ENCODE assay signal across 1 cellular context in the genomic region with DNA sequence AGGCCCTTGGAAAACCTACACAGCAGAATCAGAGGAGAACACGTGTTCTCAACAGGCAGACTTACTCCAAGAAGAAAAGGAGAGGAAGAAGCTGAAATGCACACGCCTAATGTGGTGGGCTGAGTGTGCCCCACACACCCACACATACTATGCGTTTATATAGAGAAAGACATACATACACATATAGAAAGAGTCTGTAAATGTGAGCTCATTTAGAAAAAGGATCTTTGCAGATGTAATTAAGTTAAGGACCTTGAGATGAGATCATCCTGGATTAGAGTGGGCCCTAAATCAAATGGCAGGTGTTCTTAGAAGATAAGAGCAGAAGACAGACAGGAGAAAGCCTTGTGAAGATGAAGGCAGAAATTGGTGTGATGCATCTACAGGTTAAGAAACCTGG.
TF ChIP-seq lines count a peak whose summit lies in the region.

No MANE protein-coding gene starts in this region.

TF ChIP-seq in K562, 482 proteins besides CTCF, POLR2A, EP300 and RAD21 (continued from another document and continues in another):
- TF ChIP-seq, protein P1, sequence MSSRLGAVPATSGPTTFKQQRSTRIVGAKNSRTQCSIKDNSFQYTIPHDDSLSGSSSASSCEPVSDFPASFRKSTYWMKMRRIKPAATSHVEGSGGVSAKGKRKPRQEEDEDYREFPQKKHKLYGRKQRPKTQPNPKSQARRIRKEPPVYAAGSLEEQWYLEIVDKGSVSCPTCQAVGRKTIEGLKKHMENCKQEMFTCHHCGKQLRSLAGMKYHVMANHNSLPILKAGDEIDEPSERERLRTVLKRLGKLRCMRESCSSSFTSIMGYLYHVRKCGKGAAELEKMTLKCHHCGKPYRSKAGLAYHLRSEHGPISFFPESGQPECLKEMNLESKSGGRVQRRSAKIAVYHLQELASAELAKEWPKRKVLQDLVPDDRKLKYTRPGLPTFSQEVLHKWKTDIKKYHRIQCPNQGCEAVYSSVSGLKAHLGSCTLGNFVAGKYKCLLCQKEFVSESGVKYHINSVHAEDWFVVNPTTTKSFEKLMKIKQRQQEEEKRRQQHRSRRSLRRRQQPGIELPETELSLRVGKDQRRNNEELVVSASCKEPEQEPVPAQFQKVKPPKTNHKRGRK (tag; IDR thresholded peaks at IDR 0.05): no peak
- TF ChIP-seq MCM7 (IDR thresholded peaks at IDR 0.05): no peak
- TF ChIP-seq TARDBP (IDR thresholded peaks at IDR 0.05): no peak
- no peak for TF ChIP-seq MXI1 (IDR thresholded peaks at IDR 0.05; ENCODE audit: low read depth, low read length)
- no peak for TF ChIP-seq STAG1 (CRISPR knock-in tag; IDR thresholded peaks at IDR 0.05; ENCODE audit: borderline replicate concordance)
- TF ChIP-seq, protein P2, sequence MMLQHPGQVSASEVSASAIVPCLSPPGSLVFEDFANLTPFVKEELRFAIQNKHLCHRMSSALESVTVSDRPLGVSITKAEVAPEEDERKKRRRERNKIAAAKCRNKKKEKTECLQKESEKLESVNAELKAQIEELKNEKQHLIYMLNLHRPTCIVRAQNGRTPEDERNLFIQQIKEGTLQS (IDR thresholded peaks at IDR 0.05): peak; percentile 85; the same call in 1 of the 2 replicates
- TF ChIP-seq, protein P2 (CRISPR knock-in tag; conservative IDR thresholded peaks at IDR 0.05): no peak
- TF ChIP-seq SIX5 (IDR thresholded peaks at IDR 0.05; ENCODE audit: borderline replicate concordance in 1 of 2, insufficient read depth in 1 of 2, low read depth in 1 of 2, low read length in 2 of 2): no peak
- no peak for TF ChIP-seq NR1H2 (CRISPR knock-in tag; IDR thresholded peaks at IDR 0.05)
- TF ChIP-seq ZNF589 (CRISPR knock-in tag; IDR thresholded peaks at IDR 0.05; ENCODE audit: low read depth): no peak
- TF ChIP-seq, protein P3, sequence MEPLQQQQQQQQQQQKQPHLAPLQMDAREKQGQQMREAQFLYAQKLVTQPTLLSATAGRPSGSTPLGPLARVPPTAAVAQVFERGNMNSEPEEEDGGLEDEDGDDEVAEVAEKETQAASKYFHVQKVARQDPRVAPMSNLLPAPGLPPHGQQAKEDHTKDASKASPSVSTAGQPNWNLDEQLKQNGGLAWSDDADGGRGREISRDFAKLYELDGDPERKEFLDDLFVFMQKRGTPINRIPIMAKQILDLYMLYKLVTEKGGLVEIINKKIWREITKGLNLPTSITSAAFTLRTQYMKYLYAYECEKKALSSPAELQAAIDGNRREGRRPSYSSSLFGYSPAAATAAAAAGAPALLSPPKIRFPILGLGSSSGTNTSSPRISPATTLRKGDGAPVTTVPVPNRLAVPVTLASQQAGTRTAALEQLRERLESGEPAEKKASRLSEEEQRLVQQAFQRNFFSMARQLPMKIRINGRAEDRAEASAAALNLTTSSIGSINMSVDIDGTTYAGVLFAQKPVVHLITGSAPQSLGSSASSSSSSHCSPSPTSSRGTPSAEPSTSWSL (CRISPR knock-in tag; IDR thresholded peaks at IDR 0.05; ENCODE audit: borderline replicate concordance): no peak
- no peak for TF ChIP-seq CBFB (CRISPR knock-in tag; IDR thresholded peaks at IDR 0.05)
- no peak for TF ChIP-seq ZNF830 (CRISPR knock-in tag; IDR thresholded peaks at IDR 0.05)
- TF ChIP-seq TEAD4 (IDR thresholded peaks at IDR 0.05; ENCODE audit: low read length): peak; percentile 63
- TF ChIP-seq TEAD4 (CRISPR knock-in tag; IDR thresholded peaks at IDR 0.05; ENCODE audit: borderline replicate concordance): no peak
- no peak for TF ChIP-seq CCNT2 (IDR thresholded peaks at IDR 0.05; ENCODE audit: borderline replicate concordance, extremely low read depth, insufficient read length, low read depth, low read length)
- TF ChIP-seq PPARD (CRISPR knock-in tag; IDR thresholded peaks at IDR 0.05): no peak
- peak; percentile 69 for TF ChIP-seq TCF3 (CRISPR knock-in tag; IDR thresholded peaks at IDR 0.05)
- 0 out of 2 replicates have a peak, but pooled peaks have one; percentile 21 for TF ChIP-seq EGR1 (conservative IDR thresholded peaks at IDR 0.05)
- 0 out of 2 replicates have a peak, but pooled peaks have one; percentile 13 for TF ChIP-seq FOSL1 (tag; conservative IDR thresholded peaks at IDR 0.05)
- no peak for TF ChIP-seq SLC30A9 (CRISPR knock-in tag; IDR thresholded peaks at IDR 0.05)
- TF ChIP-seq SMARCE1 (IDR thresholded peaks at IDR 0.05): peak; percentile 79; the same call in 1 of the 2 replicates
- TF ChIP-seq ELF4 (CRISPR knock-in tag; IDR thresholded peaks at IDR 0.05): no peak
- no peak for TF ChIP-seq MAFF (IDR thresholded peaks at IDR 0.05; ENCODE audit: low read length)
- no peak for TF ChIP-seq TCF7 (IDR thresholded peaks at IDR 0.05; ENCODE audit: borderline replicate concordance)
- TF ChIP-seq, protein P4, sequence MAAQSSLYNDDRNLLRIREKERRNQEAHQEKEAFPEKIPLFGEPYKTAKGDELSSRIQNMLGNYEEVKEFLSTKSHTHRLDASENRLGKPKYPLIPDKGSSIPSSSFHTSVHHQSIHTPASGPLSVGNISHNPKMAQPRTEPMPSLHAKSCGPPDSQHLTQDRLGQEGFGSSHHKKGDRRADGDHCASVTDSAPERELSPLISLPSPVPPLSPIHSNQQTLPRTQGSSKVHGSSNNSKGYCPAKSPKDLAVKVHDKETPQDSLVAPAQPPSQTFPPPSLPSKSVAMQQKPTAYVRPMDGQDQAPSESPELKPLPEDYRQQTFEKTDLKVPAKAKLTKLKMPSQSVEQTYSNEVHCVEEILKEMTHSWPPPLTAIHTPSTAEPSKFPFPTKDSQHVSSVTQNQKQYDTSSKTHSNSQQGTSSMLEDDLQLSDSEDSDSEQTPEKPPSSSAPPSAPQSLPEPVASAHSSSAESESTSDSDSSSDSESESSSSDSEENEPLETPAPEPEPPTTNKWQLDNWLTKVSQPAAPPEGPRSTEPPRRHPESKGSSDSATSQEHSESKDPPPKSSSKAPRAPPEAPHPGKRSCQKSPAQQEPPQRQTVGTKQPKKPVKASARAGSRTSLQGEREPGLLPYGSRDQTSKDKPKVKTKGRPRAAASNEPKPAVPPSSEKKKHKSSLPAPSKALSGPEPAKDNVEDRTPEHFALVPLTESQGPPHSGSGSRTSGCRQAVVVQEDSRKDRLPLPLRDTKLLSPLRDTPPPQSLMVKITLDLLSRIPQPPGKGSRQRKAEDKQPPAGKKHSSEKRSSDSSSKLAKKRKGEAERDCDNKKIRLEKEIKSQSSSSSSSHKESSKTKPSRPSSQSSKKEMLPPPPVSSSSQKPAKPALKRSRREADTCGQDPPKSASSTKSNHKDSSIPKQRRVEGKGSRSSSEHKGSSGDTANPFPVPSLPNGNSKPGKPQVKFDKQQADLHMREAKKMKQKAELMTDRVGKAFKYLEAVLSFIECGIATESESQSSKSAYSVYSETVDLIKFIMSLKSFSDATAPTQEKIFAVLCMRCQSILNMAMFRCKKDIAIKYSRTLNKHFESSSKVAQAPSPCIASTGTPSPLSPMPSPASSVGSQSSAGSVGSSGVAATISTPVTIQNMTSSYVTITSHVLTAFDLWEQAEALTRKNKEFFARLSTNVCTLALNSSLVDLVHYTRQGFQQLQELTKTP (IDR thresholded peaks at IDR 0.05; ENCODE audit: low read depth in 1 of 2, partially characterized antibody in 2 of 2): peak in 1 of 2 experiments; percentile 42
- TF ChIP-seq, protein P5, sequence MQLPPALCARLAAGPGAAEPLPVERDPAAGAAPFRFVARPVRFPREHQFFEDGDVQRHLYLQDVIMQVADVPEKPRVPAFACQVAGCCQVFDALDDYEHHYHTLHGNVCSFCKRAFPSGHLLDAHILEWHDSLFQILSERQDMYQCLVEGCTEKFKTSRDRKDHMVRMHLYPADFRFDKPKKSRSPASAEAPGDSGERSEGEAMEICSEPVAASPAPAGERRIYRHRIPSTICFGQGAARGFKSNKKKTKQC (CRISPR knock-in tag; IDR thresholded peaks at IDR 0.05): no peak
- no peak for TF ChIP-seq ZNF431 (CRISPR knock-in tag; IDR thresholded peaks at IDR 0.05)
- TF ChIP-seq TAL1 (IDR thresholded peaks at IDR 0.05): peak; percentile 72
- TF ChIP-seq ZNF778 (CRISPR knock-in tag; IDR thresholded peaks at IDR 0.05): no peak
- TF ChIP-seq STAT5A (IDR thresholded peaks at IDR 0.05; ENCODE audit: borderline replicate concordance, low read length): no peak
- TF ChIP-seq ESRRB (CRISPR knock-in tag; IDR thresholded peaks at IDR 0.05; ENCODE audit: borderline replicate concordance): no peak
- TF ChIP-seq CBFA2T2 (conservative IDR thresholded peaks at IDR 0.05): peak; percentile 38
- TF ChIP-seq, protein P6, sequence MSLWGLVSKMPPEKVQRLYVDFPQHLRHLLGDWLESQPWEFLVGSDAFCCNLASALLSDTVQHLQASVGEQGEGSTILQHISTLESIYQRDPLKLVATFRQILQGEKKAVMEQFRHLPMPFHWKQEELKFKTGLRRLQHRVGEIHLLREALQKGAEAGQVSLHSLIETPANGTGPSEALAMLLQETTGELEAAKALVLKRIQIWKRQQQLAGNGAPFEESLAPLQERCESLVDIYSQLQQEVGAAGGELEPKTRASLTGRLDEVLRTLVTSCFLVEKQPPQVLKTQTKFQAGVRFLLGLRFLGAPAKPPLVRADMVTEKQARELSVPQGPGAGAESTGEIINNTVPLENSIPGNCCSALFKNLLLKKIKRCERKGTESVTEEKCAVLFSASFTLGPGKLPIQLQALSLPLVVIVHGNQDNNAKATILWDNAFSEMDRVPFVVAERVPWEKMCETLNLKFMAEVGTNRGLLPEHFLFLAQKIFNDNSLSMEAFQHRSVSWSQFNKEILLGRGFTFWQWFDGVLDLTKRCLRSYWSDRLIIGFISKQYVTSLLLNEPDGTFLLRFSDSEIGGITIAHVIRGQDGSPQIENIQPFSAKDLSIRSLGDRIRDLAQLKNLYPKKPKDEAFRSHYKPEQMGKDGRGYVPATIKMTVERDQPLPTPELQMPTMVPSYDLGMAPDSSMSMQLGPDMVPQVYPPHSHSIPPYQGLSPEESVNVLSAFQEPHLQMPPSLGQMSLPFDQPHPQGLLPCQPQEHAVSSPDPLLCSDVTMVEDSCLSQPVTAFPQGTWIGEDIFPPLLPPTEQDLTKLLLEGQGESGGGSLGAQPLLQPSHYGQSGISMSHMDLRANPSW (CRISPR knock-in tag; IDR thresholded peaks at IDR 0.05): no peak
- TF ChIP-seq L3MBTL2 (IDR thresholded peaks at IDR 0.05): peak; percentile 27; the same call in 1 of the 2 replicates
- TF ChIP-seq ZSCAN32 (CRISPR knock-in tag; IDR thresholded peaks at IDR 0.05): no peak
- 0 out of 2 replicates have a peak, but pooled peaks have one; percentile 38 for TF ChIP-seq LEF1 (IDR thresholded peaks at IDR 0.05)
- no peak for TF ChIP-seq ZNF354B (CRISPR knock-in tag; IDR thresholded peaks at IDR 0.05)
- no peak for TF ChIP-seq ZKSCAN3 (CRISPR knock-in tag; IDR thresholded peaks at IDR 0.05)
- TF ChIP-seq KLF16 (IDR thresholded peaks at IDR 0.05): no peak
- no peak for TF ChIP-seq PRPF4 (IDR thresholded peaks at IDR 0.05; ENCODE audit: insufficient read depth, low read depth, low read length, poor library complexity, severe bottlenecking)
- TF ChIP-seq EZH2 (IDR thresholded peaks at IDR 0.05; ENCODE audit: borderline replicate concordance, low read depth, low read length): no peak
- TF ChIP-seq NR2C2 (CRISPR knock-in tag; IDR thresholded peaks at IDR 0.05): no peak
- no peak for TF ChIP-seq NR2C2 (tag; IDR thresholded peaks at IDR 0.05)
- TF ChIP-seq ZNF57 (CRISPR knock-in tag; IDR thresholded peaks at IDR 0.05): no peak
- no peak for TF ChIP-seq NFYB (IDR thresholded peaks at IDR 0.05; ENCODE audit: extremely low read depth, insufficient read length)
- TF ChIP-seq HNRNPH1 (optimal IDR thresholded peaks at IDR 0.05; ENCODE audit: low read depth, low read length): no peak
- TF ChIP-seq ZNF311 (CRISPR knock-in tag; IDR thresholded peaks at IDR 0.05): no peak
- no peak for TF ChIP-seq CBX5 (IDR thresholded peaks at IDR 0.05; ENCODE audit: borderline replicate concordance, low read depth)
- TF ChIP-seq, protein P7, sequence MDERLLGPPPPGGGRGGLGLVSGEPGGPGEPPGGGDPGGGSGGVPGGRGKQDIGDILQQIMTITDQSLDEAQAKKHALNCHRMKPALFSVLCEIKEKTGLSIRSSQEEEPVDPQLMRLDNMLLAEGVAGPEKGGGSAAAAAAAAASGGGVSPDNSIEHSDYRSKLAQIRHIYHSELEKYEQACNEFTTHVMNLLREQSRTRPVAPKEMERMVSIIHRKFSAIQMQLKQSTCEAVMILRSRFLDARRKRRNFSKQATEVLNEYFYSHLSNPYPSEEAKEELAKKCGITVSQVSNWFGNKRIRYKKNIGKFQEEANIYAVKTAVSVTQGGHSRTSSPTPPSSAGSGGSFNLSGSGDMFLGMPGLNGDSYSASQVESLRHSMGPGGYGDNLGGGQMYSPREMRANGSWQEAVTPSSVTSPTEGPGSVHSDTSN (CRISPR knock-in tag; IDR thresholded peaks at IDR 0.05; ENCODE audit: low read depth): no peak
- TF ChIP-seq, protein P7 (tag; conservative IDR thresholded peaks at IDR 0.05; ENCODE audit: low read depth): peak; percentile 80
- no peak for TF ChIP-seq ZNF232 (CRISPR knock-in tag; IDR thresholded peaks at IDR 0.05)
- no peak for TF ChIP-seq BRCA1 (IDR thresholded peaks at IDR 0.05)
- TF ChIP-seq BRCA1 (CRISPR knock-in tag; IDR thresholded peaks at IDR 0.05): no peak
- TF ChIP-seq, protein P8, sequence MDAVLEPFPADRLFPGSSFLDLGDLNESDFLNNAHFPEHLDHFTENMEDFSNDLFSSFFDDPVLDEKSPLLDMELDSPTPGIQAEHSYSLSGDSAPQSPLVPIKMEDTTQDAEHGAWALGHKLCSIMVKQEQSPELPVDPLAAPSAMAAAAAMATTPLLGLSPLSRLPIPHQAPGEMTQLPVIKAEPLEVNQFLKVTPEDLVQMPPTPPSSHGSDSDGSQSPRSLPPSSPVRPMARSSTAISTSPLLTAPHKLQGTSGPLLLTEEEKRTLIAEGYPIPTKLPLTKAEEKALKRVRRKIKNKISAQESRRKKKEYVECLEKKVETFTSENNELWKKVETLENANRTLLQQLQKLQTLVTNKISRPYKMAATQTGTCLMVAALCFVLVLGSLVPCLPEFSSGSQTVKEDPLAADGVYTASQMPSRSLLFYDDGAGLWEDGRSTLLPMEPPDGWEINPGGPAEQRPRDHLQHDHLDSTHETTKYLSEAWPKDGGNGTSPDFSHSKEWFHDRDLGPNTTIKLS (IDR thresholded peaks at IDR 0.05; ENCODE audit: borderline replicate concordance, low read depth): no peak
- TF ChIP-seq ZNF175 (CRISPR knock-in tag; IDR thresholded peaks at IDR 0.05; ENCODE audit: low read depth): no peak
